In the genomic region with DNA sequence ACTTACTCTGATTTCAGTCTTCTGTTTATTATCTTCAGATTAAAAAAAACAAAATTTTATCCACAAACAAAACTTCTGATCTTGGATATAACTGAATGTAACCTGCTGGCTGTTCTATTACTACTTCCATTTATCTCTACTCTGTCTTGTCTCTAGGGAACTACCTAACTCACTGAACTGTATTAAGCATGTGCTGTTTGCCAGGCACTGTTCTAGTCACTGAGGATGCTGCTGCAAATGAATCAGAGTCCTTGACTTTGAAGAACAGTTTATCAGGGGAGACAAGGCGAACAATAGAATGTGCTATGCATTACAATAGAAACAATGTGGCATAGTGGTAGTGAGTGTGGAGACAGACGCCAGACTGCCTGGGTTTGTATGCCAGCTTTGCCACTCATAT, we compare ENCODE assay signal across 16 cellular contexts. TPM values are rescaled to one million over a fixed set of nuclear protein-coding genes. Genes with fewer than 3 reads are reported as not detected.
DNase-seq lines count a peak whose midpoint lies in the region; ATAC-seq and TF ChIP-seq lines count a peak whose summit lies in the region.
"Had no signal": no experiment of that assay in that cellular context is flagged by ENCODE, and none has a peak within 500 bp of the region (broad histone marks: within the 10 kb centered on the region; RNA-seq: fewer than 3 reads in every experiment).

No MANE protein-coding gene starts in this region.

- no peak for DNase-seq in activated naive CD4-positive, alpha-beta T cell treated with anti-CD3 and anti-CD28 coated beads, Interleukin-2, amount 10 ng/mL, durations not matched to agents 7 days and 5 days
- DNase-seq in activated naive CD4-positive, alpha-beta T cell treated with anti-CD3 and anti-CD28 coated beads, Interleukin-2, amount 50 U/mL, for 72 hours (ENCODE audit: low spot score in 2 of 2), result no peak
- DNase-seq in activated CD4-positive, alpha-beta memory T cell treated with anti-CD3 and anti-CD28 coated beads, Interleukin-2, amount 10 ng/mL, durations not matched to agents 7 days and 5 days, result no peak
- DNase-seq in immature natural killer cell (no peak), uterus (no peak), NAMALWA (ENCODE audit: low spot score) (no peak), activated gamma-delta T cell (lab: John Stamatoyannopoulos, UW) (no peak)
- no peak for DNase-seq in activated CD4-positive, CD25-positive, alpha-beta regulatory T cell treated with anti-CD3 and anti-CD28 coated beads, Interleukin-2, amount 50 U/mL, for 72 hours
- DNase-seq: activated CD4-positive, alpha-beta T cell treated with anti-CD3 and anti-CD28 coated beads, Interleukin-2, amount 50 U/mL, for 48 hours; nucleus accumbens; OCI-M1; stimulated activated CD4-positive, alpha-beta T cell treated with anti-CD3 and anti-CD28 coated beads, Interleukin-12 subunit alpha, Interleukin-12 subunit beta, amount 100 ng/mL, for 4 hours had no signal

- intact Hi-C loops in uterus (cut with DNase I; ENCODE audit: low total_unique reads), result no loop called here

- peaks cover 41% of the 10 kb centered on the region for H3K4me1 Mint-ChIP-seq in activated naive CD4-positive, alpha-beta T cell treated with anti-CD3 and anti-CD28 coated beads, Interleukin-2, amount 10 ng/mL, durations not matched to agents 7 days and 5 days
- H3K4me1 Mint-ChIP-seq in activated CD4-positive, alpha-beta memory T cell treated with anti-CD3 and anti-CD28 coated beads, Interleukin-2, amount 10 ng/mL, durations not matched to agents 7 days and 5 days, result peaks cover 32% of the 10 kb centered on the region
- peaks cover 33 to 39% of the 10 kb centered on the region in 2 donors for H3K4me1 Mint-ChIP-seq in immature natural killer cell

- H3K36me3 ChIP-seq in uterus, result no peaks in the 10 kb centered on the region

- TF ChIP-seq CTCF in uterus (IDR thresholded peaks at IDR 0.05), result no peak

- H3K36me3 Mint-ChIP-seq in activated naive CD4-positive, alpha-beta T cell treated with anti-CD3 and anti-CD28 coated beads, Interleukin-2, amount 10 ng/mL, durations not matched to agents 7 days and 5 days, result peaks cover 4% of the 10 kb centered on the region
- peaks cover 4 to 9% of the 10 kb centered on the region in 2 donors for H3K36me3 Mint-ChIP-seq in activated naive CD4-positive, alpha-beta T cell treated with anti-CD3 and anti-CD28 coated beads, Interleukin-2, amount 50 U/mL, for 72 hours
- H3K36me3 Mint-ChIP-seq in activated CD4-positive, alpha-beta memory T cell treated with anti-CD3 and anti-CD28 coated beads, Interleukin-2, amount 10 ng/mL, durations not matched to agents 7 days and 5 days (ENCODE audit: low read depth), result peaks cover 7% of the 10 kb centered on the region
- H3K36me3 Mint-ChIP-seq in immature natural killer cell, result no peaks in the 10 kb centered on the region

- CTCF ChIA-PET in activated naive CD4-positive, alpha-beta T cell treated with anti-CD3 and anti-CD28 coated beads, Interleukin-2, amount 10 ng/mL, durations not matched to agents 7 days and 5 days (lab: Charles Lee), result interaction anchor here (1.8 kb wide), 1 partner anchor 12 kb away, joined by 4 read pairs; no protein-coding TSS in a partner anchor
- CTCF ChIA-PET in activated CD4-positive, alpha-beta memory T cell treated with anti-CD3 and anti-CD28 coated beads, Interleukin-2, amount 10 ng/mL, durations not matched to agents 7 days and 5 days (lab: Charles Lee), result interaction anchor here (1.3 kb wide), 1 partner anchor 15 kb away, joined by 3 read pairs; no protein-coding TSS in a partner anchor

- POLR2A ChIA-PET in activated CD4-positive, alpha-beta memory T cell treated with anti-CD3 and anti-CD28 coated beads, Interleukin-2, amount 10 ng/mL, durations not matched to agents 7 days and 5 days (lab: Charles Lee), result interaction anchor here (6.3 kb wide), 1 partner anchor 9 kb away, joined by 115 read pairs; the partner anchor contains the start of gene LUC7L3

- no peaks in the 10 kb centered on the region for H3K27me3 ChIP-seq in uterus

- no peaks in the 10 kb centered on the region for H3K9me3 Mint-ChIP-seq in activated naive CD4-positive, alpha-beta T cell treated with anti-CD3 and anti-CD28 coated beads, Interleukin-2, amount 10 ng/mL, durations not matched to agents 7 days and 5 days
- H3K9me3 Mint-ChIP-seq in activated naive CD4-positive, alpha-beta T cell treated with anti-CD3 and anti-CD28 coated beads, Interleukin-2, amount 50 U/mL, for 72 hours, result no peaks in the 10 kb centered on the region
- H3K9me3 Mint-ChIP-seq in activated CD4-positive, alpha-beta memory T cell treated with anti-CD3 and anti-CD28 coated beads, Interleukin-2, amount 10 ng/mL, durations not matched to agents 7 days and 5 days, result no peaks in the 10 kb centered on the region
- H3K9me3 Mint-ChIP-seq in immature natural killer cell, result no peaks in the 10 kb centered on the region

- no peak for TF ChIP-seq POLR2A in uterus (IDR thresholded peaks at IDR 0.05)

- peak overlapping the region; percentile 97 for H3K27ac Mint-ChIP-seq in activated naive CD4-positive, alpha-beta T cell treated with anti-CD3 and anti-CD28 coated beads, Interleukin-2, amount 10 ng/mL, durations not matched to agents 7 days and 5 days
- peak overlapping the region in 1 of 2 donors; percentile 95 for H3K27ac Mint-ChIP-seq in activated naive CD4-positive, alpha-beta T cell treated with anti-CD3 and anti-CD28 coated beads, Interleukin-2, amount 50 U/mL, for 72 hours
- H3K27ac Mint-ChIP-seq in activated CD4-positive, alpha-beta memory T cell treated with anti-CD3 and anti-CD28 coated beads, Interleukin-2, amount 10 ng/mL, durations not matched to agents 7 days and 5 days, result peak overlapping the region; percentile 96
- H3K27ac Mint-ChIP-seq in immature natural killer cell, result peak overlapping the region in 4 of 6 donors; percentile 51 to 84 (median 71)

- peaks cover 8 to 14% of the 10 kb centered on the region in 2 donors for H3K4me1 ChIP-seq in uterus

- no peaks in the 10 kb centered on the region for H3K9me3 ChIP-seq in uterus

- H3K4me3 ChIP-seq in uterus, result no peak overlapping the region

- peak overlapping the region; percentile 96 to 97 for H3K27ac ChIP-seq in uterus

- H3K4me3 Mint-ChIP-seq in activated naive CD4-positive, alpha-beta T cell treated with anti-CD3 and anti-CD28 coated beads, Interleukin-2, amount 10 ng/mL, durations not matched to agents 7 days and 5 days, result peak overlapping the region; percentile 85
- peak overlapping the region; percentile 51 for H3K4me3 Mint-ChIP-seq in activated CD4-positive, alpha-beta memory T cell treated with anti-CD3 and anti-CD28 coated beads, Interleukin-2, amount 10 ng/mL, durations not matched to agents 7 days and 5 days
- peak overlapping the region in 1 of 5 donors; percentile 25 for H3K4me3 Mint-ChIP-seq in immature natural killer cell

- H3K27me3 Mint-ChIP-seq in activated naive CD4-positive, alpha-beta T cell treated with anti-CD3 and anti-CD28 coated beads, Interleukin-2, amount 10 ng/mL, durations not matched to agents 7 days and 5 days, result peaks cover 26% of the 10 kb centered on the region
- peaks cover 2% of the 10 kb centered on the region for H3K27me3 Mint-ChIP-seq in activated CD4-positive, alpha-beta memory T cell treated with anti-CD3 and anti-CD28 coated beads, Interleukin-2, amount 10 ng/mL, durations not matched to agents 7 days and 5 days
- peaks cover 3 to 12% (median 10%) of the 10 kb centered on the region in 3 donors for H3K27me3 Mint-ChIP-seq in immature natural killer cell (ENCODE audit: low read depth in 3 of 3)

- ATAC-seq in activated naive CD4-positive, alpha-beta T cell treated with anti-CD3 and anti-CD28 coated beads, Interleukin-2, amount 50 U/mL, for 72 hours, result no peak
- ATAC-seq: GM12878 had no signal

RNA-seq across cellular contexts. Expression of gene ANKRD40, which starts 2.3 kb away (rescaled TPM):
- total RNA-seq in activated naive CD4-positive, alpha-beta T cell treated with anti-CD3 and anti-CD28 coated beads, Interleukin-2, amount 50 U/mL, for 72 hours, result 10 to 100 TPM in 1 of 2 donors, 1 to 10 TPM in 1; 9.2 to 25.6 TPM
- 10 to 100 TPM; 29.8 to 31.1 TPM for total RNA-seq in activated CD4-positive, alpha-beta memory T cell treated with anti-CD3 and anti-CD28 coated beads, Interleukin-2, amount 10 ng/mL, durations not matched to agents 7 days and 5 days
- 1 to 10 TPM; 2.3 to 6.8 (median 4.0) TPM for polyA plus RNA-seq in immature natural killer cell
- total RNA-seq in uterus, result 10 to 100 TPM; 15.0 to 58.0 (median 31.3) TPM

RNA-seq across cellular contexts. Expression of gene LUC7L3, which starts 9.4 kb away (rescaled TPM):
- 100 to 1,000 TPM; 128 to 145 TPM for total RNA-seq in activated naive CD4-positive, alpha-beta T cell treated with anti-CD3 and anti-CD28 coated beads, Interleukin-2, amount 50 U/mL, for 72 hours
- total RNA-seq in activated CD4-positive, alpha-beta memory T cell treated with anti-CD3 and anti-CD28 coated beads, Interleukin-2, amount 10 ng/mL, durations not matched to agents 7 days and 5 days, result 100 to 1,000 TPM; 133 to 139 TPM
- polyA plus RNA-seq in immature natural killer cell, result 10 to 100 TPM; 29.2 to 77.8 (median 30.0) TPM
- total RNA-seq in uterus, result 100 to 1,000 TPM in 3 of 4 donors, 10 to 100 TPM in 1; 98.1 to 221 (median 163) TPM

RNA-seq across cellular contexts. Expression of gene ANKRD40CL, which starts 57.3 kb away (rescaled TPM):
- total RNA-seq in activated naive CD4-positive, alpha-beta T cell treated with anti-CD3 and anti-CD28 coated beads, Interleukin-2, amount 50 U/mL, for 72 hours, result not detected
- total RNA-seq in activated CD4-positive, alpha-beta memory T cell treated with anti-CD3 and anti-CD28 coated beads, Interleukin-2, amount 10 ng/mL, durations not matched to agents 7 days and 5 days, result not detected
- polyA plus RNA-seq in immature natural killer cell, result not detected
- not detected for total RNA-seq in uterus
- total RNA-seq: Daoy, GM12878, HT1080, lower leg skin had no signal
- polyA plus RNA-seq: GM12878 had no signal
